13 cellular contexts compared by ENCODE assay signal in the genomic region with DNA sequence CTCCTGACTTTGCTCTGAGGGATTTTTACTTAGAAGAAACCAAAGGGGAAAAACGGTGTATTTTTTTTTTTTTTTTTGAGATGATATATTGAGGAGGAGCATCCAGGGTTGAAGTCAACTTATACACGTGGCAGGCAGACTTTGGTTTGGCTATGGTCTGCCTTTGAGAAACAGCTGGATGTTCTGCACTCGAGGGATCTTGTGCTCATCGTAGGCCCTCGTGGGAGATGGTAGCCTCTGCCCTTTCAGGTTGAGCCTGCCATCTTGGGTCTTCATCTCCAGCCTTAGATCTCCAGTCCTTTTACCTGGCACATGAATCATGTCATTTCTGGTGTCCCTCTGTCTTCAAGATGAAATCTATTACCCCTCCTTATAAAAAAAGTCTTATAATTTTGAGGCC.
"Had no signal": no experiment of that assay in that cellular context is flagged by ENCODE, and none has a peak within 500 bp of the region (broad histone marks: within the 10 kb centered on the region; RNA-seq: fewer than 3 reads in every experiment).

No MANE protein-coding gene starts in this region.

- H3K27me3 ChIP-seq: body of pancreas, tibial artery, vagina had no signal

- H3K27me3 Mint-ChIP-seq: central memory CD8-positive, alpha-beta T cell; naive B cell had no signal

- DNase-seq: activated CD4-positive, alpha-beta T cell treated with anti-CD3 and anti-CD28 coated beads for 48 hours; activated CD8-positive, alpha-beta T cell treated with anti-CD3 and anti-CD28 coated beads for 36 hours; activated T-cell treated with anti-CD3 and anti-CD28 coated beads, Interleukin-2, amount 50 U/mL, for 4 hours; stimulated activated CD4-positive, alpha-beta T cell treated with anti-CD3 and anti-CD28 coated beads, Interleukin-15, amount 100 ng/mL, for 24 hours; stimulated activated CD4-positive, alpha-beta T cell treated with anti-CD3 and anti-CD28 coated beads, Interleukin-4, amount 100 ng/mL, for 1 hour had no signal

- H3K4me1 Mint-ChIP-seq: activated naive CD4-positive, alpha-beta T cell treated with anti-CD3 and anti-CD28 coated beads, Interleukin-2, amount 50 U/mL, for 24 hours; central memory CD8-positive, alpha-beta T cell; naive B cell had no signal

- H3K9me3 ChIP-seq: body of pancreas, tibial artery, vagina had no signal

- H3K9me3 Mint-ChIP-seq: activated CD8-positive, alpha-beta T cell treated with anti-CD3 and anti-CD28 coated beads for 36 hours; activated naive CD4-positive, alpha-beta T cell treated with anti-CD3 and anti-CD28 coated beads, Interleukin-2, amount 50 U/mL, for 24 hours; activated T-cell treated with anti-CD3 and anti-CD28 coated beads, Interleukin-2, amount 50 U/mL, for 4 hours; central memory CD8-positive, alpha-beta T cell; naive B cell; WTC11 had no signal

- H3K36me3 Mint-ChIP-seq: activated naive CD4-positive, alpha-beta T cell treated with anti-CD3 and anti-CD28 coated beads, Interleukin-2, amount 50 U/mL, for 24 hours; naive B cell had no signal

- H3K27ac Mint-ChIP-seq: activated CD8-positive, alpha-beta T cell treated with anti-CD3 and anti-CD28 coated beads for 36 hours; activated naive CD4-positive, alpha-beta T cell treated with anti-CD3 and anti-CD28 coated beads, Interleukin-2, amount 50 U/mL, for 24 hours; naive B cell; WTC11 had no signal

- H3K36me3 ChIP-seq: vagina had no signal

- H3K27ac ChIP-seq: body of pancreas, vagina had no signal

- H3K4me3 ChIP-seq: body of pancreas, skin epidermis, tibial artery, vagina had no signal

- H3K4me3 Mint-ChIP-seq: activated CD8-positive, alpha-beta T cell treated with anti-CD3 and anti-CD28 coated beads for 36 hours; activated naive CD4-positive, alpha-beta T cell treated with anti-CD3 and anti-CD28 coated beads, Interleukin-2, amount 50 U/mL, for 24 hours; activated T-cell treated with anti-CD3 and anti-CD28 coated beads, Interleukin-2, amount 50 U/mL, for 4 hours; central memory CD8-positive, alpha-beta T cell; naive B cell; WTC11 had no signal
